ENCODE assay signal across 2 cellular contexts in the genomic region with DNA sequence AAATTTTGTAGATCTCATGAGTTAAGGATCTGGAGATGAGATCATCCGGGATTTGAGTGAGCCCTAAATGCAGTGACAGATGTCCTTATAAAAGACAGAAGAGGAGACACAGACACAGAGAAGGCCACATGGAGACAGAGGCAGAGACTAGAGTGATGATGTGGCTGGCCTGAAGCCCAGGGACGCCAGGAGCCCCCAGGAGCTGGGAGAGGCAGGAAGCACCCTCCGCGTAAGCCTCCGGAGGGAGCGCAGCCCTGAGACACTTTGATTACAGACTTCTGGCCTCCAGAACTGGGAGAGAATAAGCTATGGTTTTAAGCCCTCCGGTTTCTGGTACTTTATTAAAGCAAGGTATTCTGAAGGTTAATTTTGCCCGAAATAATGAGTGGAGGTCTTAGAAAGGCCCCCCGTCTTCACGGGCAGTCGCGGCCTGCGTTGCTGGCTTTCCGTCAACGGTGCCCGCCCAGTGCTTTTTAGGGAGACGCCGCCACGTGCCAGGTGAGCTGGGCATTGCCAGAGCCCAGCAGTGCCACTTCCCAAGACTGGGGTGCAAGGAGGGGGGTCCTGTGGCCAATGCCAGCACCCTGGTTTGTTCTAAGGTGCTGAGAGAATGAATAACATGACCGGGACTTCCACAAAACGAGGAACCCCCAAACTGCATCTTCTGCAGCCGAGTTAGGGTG.
TF ChIP-seq lines count a peak whose summit lies in the region.

No MANE protein-coding gene starts in this region.

TF ChIP-seq in HEK293, 187 proteins besides CTCF, POLR2A, EP300 and RAD21:
- TF ChIP-seq ZNF211 (tag by site-specific recombination; IDR thresholded peaks at IDR 0.05; ENCODE audit: low read depth) (no peak), ZNF626 (tag by site-specific recombination; IDR thresholded peaks at IDR 0.05) (no peak), ZBTB7A (tag by site-specific recombination; IDR thresholded peaks at IDR 0.05; ENCODE audit: low read depth) (no peak), GLIS1 (tag by site-specific recombination; IDR thresholded peaks at IDR 0.05) (0 out of 2 replicates have a peak, but pooled peaks have one; percentile 16), ZNF426 (tag by site-specific recombination; IDR thresholded peaks at IDR 0.05) (no peak), ZNF664 (tag by site-specific recombination; IDR thresholded peaks at IDR 0.05) (no peak)
- TF ChIP-seq, protein P1, sequence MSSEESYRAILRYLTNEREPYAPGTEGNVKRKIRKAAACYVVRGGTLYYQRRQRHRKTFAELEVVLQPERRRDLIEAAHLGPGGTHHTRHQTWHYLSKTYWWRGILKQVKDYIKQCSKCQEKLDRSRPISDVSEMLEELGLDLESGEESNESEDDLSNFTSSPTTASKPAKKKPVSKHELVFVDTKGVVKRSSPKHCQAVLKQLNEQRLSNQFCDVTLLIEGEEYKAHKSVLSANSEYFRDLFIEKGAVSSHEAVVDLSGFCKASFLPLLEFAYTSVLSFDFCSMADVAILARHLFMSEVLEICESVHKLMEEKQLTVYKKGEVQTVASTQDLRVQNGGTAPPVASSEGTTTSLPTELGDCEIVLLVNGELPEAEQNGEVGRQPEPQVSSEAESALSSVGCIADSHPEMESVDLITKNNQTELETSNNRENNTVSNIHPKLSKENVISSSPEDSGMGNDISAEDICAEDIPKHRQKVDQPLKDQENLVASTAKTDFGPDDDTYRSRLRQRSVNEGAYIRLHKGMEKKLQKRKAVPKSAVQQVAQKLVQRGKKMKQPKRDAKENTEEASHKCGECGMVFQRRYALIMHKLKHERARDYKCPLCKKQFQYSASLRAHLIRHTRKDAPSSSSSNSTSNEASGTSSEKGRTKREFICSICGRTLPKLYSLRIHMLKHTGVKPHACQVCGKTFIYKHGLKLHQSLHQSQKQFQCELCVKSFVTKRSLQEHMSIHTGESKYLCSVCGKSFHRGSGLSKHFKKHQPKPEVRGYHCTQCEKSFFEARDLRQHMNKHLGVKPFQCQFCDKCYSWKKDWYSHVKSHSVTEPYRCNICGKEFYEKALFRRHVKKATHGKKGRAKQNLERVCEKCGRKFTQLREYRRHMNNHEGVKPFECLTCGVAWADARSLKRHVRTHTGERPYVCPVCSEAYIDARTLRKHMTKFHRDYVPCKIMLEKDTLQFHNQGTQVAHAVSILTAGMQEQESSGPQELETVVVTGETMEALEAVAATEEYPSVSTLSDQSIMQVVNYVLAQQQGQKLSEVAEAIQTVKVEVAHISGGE (tag by site-specific recombination; conservative IDR thresholded peaks at IDR 0.05; ENCODE audit: low read depth), result no peak
- TF ChIP-seq, protein P2, sequence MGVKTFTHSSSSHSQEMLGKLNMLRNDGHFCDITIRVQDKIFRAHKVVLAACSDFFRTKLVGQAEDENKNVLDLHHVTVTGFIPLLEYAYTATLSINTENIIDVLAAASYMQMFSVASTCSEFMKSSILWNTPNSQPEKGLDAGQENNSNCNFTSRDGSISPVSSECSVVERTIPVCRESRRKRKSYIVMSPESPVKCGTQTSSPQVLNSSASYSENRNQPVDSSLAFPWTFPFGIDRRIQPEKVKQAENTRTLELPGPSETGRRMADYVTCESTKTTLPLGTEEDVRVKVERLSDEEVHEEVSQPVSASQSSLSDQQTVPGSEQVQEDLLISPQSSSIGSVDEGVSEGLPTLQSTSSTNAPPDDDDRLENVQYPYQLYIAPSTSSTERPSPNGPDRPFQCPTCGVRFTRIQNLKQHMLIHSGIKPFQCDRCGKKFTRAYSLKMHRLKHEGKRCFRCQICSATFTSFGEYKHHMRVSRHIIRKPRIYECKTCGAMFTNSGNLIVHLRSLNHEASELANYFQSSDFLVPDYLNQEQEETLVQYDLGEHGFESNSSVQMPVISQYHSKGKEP (tag by site-specific recombination; IDR thresholded peaks at IDR 0.05), result no peak
TF ChIP-seq in HEK293: peak in this region for 1.

TF ChIP-seq in H1, 55 proteins besides CTCF, POLR2A, EP300 and RAD21:
- no peak for TF ChIP-seq BCL11A (IDR thresholded peaks at IDR 0.05; ENCODE audit: low read depth in 2 of 2, low read length in 2 of 2)
- TF ChIP-seq SP2 (IDR thresholded peaks at IDR 0.05; ENCODE audit: low read length), result no peak
- TF ChIP-seq KDM5A (IDR thresholded peaks at IDR 0.05; ENCODE audit: low read length), result no peak
- TF ChIP-seq SUZ12 (IDR thresholded peaks at IDR 0.05; ENCODE audit: low read length), result no peak
- no peak for TF ChIP-seq BACH1 (IDR thresholded peaks at IDR 0.05; ENCODE audit: low read length)
- TF ChIP-seq SAP30 (IDR thresholded peaks at IDR 0.05; ENCODE audit: insufficient read depth, insufficient replicate concordance, low read length), result no peak
- no peak for TF ChIP-seq SIX5 (IDR thresholded peaks at IDR 0.05; ENCODE audit: low read depth, low read length)
- no peak for TF ChIP-seq MAX (IDR thresholded peaks at IDR 0.05)
- TF ChIP-seq CEBPB (IDR thresholded peaks at IDR 0.05; ENCODE audit: low read depth, low read length), result no peak
- no peak for TF ChIP-seq TEAD4 (IDR thresholded peaks at IDR 0.05; ENCODE audit: low read depth, low read length)
TF ChIP-seq in H1: peak in this region for 0.
